In the genomic region with DNA sequence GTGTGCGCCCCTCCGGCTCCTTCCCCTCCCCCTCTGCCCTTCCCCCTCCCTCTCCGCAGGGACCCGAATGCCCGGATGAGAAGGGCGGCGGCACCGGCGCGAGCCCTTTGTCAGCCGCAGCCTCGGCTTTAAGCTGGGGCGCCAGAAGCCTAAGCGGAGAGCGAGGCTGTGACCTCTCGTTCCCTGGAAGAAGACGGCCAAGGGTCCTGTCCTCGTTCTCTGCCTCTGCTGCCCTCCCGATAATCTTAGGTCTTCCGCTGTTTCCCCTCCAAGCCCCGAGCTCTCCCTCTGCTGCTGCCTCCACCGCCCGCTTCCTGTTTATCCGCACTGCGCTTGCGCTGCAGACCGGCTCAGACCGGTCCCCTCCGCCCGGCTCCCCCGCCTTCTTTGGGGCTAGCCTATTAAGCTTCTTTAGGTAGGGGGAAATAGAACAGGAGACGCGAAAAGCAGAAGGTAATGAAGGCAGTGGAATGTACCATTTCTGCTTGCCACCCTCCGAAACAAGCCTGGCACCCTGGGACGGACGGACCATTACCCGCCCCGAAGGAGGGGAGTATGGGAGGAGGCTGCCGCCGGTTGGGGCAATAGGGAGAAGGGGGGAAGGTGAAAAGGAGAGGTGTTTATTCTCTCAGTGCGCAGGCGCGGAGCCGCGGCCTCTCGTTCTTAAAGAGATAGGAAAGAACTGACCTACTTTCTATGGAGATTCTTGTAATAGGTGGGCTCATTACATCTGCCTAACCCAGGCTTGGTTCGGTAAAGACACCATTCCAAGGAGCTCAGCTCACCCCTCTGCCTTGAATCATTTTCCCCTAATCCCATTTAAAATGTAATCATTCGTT, we compare ENCODE assay signal across 8 cellular contexts. TPM values are rescaled to one million over a fixed set of nuclear protein-coding genes. Genes with fewer than 3 reads are reported as not detected.
A peak's percentile ranks its signal among the peaks of the same experiment; 100 is the strongest.
DNase-seq lines count a peak whose midpoint lies in the region; ATAC-seq, FAIRE-seq and TF ChIP-seq lines count a peak whose summit lies in the region.

OGA (minus strand) TSS at position 326 of the 839 bp plus-strand sequence. CDS start 422 bp downstream, outside the sequence.

- H2AFZ ChIP-seq in astrocyte (ENCODE audit: low read depth, low read length): peak within 1 kb of the TSS; percentile 74

- no peak for TF ChIP-seq CTCF in astrocyte (IDR thresholded peaks at IDR 0.05; ENCODE audit: insufficient read depth, low read depth, low read length)
- TF ChIP-seq CTCF in uterus (IDR thresholded peaks at IDR 0.05): peak in 1 of 4 experiments; percentile 40

- no peaks in the 10 kb centered on the region for H3K27me3 ChIP-seq in astrocyte (ENCODE audit: insufficient read depth, low read length)
- H3K27me3 ChIP-seq in right cardiac atrium (ENCODE audit: control insufficient read depth, insufficient read depth): no peaks in the 10 kb centered on the region
- H3K27me3 ChIP-seq in uterus: no peaks in the 10 kb centered on the region

- H3K4me1 Mint-ChIP-seq in astrocyte (ENCODE audit: low read depth, unreplicated experiment): peaks cover 22% of the 10 kb centered on the region

- intact Hi-C loops in right cardiac atrium (cut with DNase I): no loop called here
- intact Hi-C loops in uterus (cut with DNase I; ENCODE audit: low total_unique reads): no loop called here

- H3K36me3 ChIP-seq in astrocyte (ENCODE audit: insufficient read depth, low read length) (no peaks in the 10 kb centered on the region), uterus (no peaks in the 10 kb centered on the region)

- H3K4me3 ChIP-seq in astrocyte (ENCODE audit: insufficient read depth, low read depth, low read length) (peak within 1 kb of the TSS; percentile 84), right cardiac atrium (ENCODE audit: low read length) (peak within 1 kb of the TSS; percentile 80), uterus (peak within 1 kb of the TSS; percentile 83 to 98)

- no peaks in the 10 kb centered on the region for H3K27me3 Mint-ChIP-seq in astrocyte (ENCODE audit: low read depth, unreplicated experiment)

- no peaks in the 10 kb centered on the region for H3K9me3 Mint-ChIP-seq in astrocyte (ENCODE audit: unreplicated experiment)

- TF ChIP-seq POLR2A in GM18505 (IDR thresholded peaks at IDR 0.05; ENCODE audit: borderline replicate concordance, extremely low read depth, insufficient read depth, insufficient read length) (peak; percentile 97), uterus (IDR thresholded peaks at IDR 0.05) (peak; percentile 98)

- WGBS in right cardiac atrium: under 1% methylated on average over 48 of the region's 48 CpGs

- H3K36me3 Mint-ChIP-seq in astrocyte (ENCODE audit: low read depth, unreplicated experiment): peaks cover 3% of the 10 kb centered on the region

- peak within 1 kb of the TSS; percentile 99 for H3K4me3 Mint-ChIP-seq in astrocyte (ENCODE audit: unreplicated experiment)

- peak within 1 kb of the TSS; percentile 97 for H3K27ac ChIP-seq in astrocyte (ENCODE audit: low read depth, low read length)
- H3K27ac ChIP-seq in right cardiac atrium (ENCODE audit: low read length): peak within 1 kb of the TSS; percentile 94
- H3K27ac ChIP-seq in uterus: peak within 1 kb of the TSS; percentile 87 to 95

- H4K20me1 ChIP-seq in astrocyte (ENCODE audit: insufficient read depth, low read length): peaks cover 48% of the 10 kb centered on the region

- peak; percentile 79 for FAIRE-seq in astrocyte (lab: Jason Lieb, UNC)

- H3K4me1 ChIP-seq in astrocyte (ENCODE audit: insufficient read depth, low read length) (peaks cover 18% of the 10 kb centered on the region), right cardiac atrium (ENCODE audit: control insufficient read depth, insufficient read depth, low read length) (peaks cover 11% of the 10 kb centered on the region), uterus (no peaks in the 10 kb centered on the region)

- peak within 1 kb of the TSS; percentile 99 for H3K9ac ChIP-seq in astrocyte (ENCODE audit: low read length)

- ATAC-seq in GM18505 (IDR thresholded peaks at IDR 0.05; ENCODE audit: unreplicated experiment) (peak; percentile 83), HG02973 (IDR thresholded peaks at IDR 0.05; ENCODE audit: unreplicated experiment) (peak; percentile 84), right cardiac atrium (peak; percentile 96)

- H3K27ac Mint-ChIP-seq in astrocyte (ENCODE audit: unreplicated experiment): peak within 1 kb of the TSS; percentile 98

- peak; percentile 95 for DNase-seq in NCI-H2029 (lab: John Stamatoyannopoulos, UW)
- DNase-seq in T-helper 22 cell (ENCODE audit: low read depth): peak; percentile 99
- peak; percentile 100 for DNase-seq in astrocyte (ENCODE audit: low read depth)
- peak; percentile 98 to 99 (median 99) for DNase-seq in right cardiac atrium
- DNase-seq in pulmonary artery endothelial cell (ENCODE audit: low read depth, low spot score): peak; percentile 100
- DNase-seq in uterus: peak; percentile 97 to 99

- H3K9me3 ChIP-seq in astrocyte (ENCODE audit: insufficient read depth, low read depth, low read length): no peaks in the 10 kb centered on the region
- no peaks in the 10 kb centered on the region for H3K9me3 ChIP-seq in right cardiac atrium (ENCODE audit: control insufficient read depth, low read length)
- H3K9me3 ChIP-seq in uterus: no peaks in the 10 kb centered on the region

- peak within 1 kb of the TSS; percentile 90 for H3K4me2 ChIP-seq in astrocyte (ENCODE audit: low read length)

- H3K79me2 ChIP-seq in astrocyte (ENCODE audit: insufficient read depth, low read length): peaks cover 49% of the 10 kb centered on the region

RNA-seq across cellular contexts. Expression of gene OGA, which starts in this region (rescaled TPM):
- total RNA-seq in astrocyte (106 and 119 TPM in 2 replicates), right cardiac atrium (10 to 100 TPM; 67.8 to 96.4 (median 85.4) TPM), pulmonary artery endothelial cell (80.0 and 84.5 TPM in 2 replicates), uterus (100 to 1,000 TPM in 3 of 4 donors, 10 to 100 TPM in 1; 63.5 to 181 (median 156) TPM)
- polyA plus RNA-seq in right cardiac atrium: 41.1 TPM

Comparison
In these comparisons a context has a peak if more than half of its experiments do, and no peak if none do; other contexts are left out.
1. Peak in every context shown above with its lines: DNase-seq, ATAC-seq, H3K4me3 ChIP-seq and H3K27ac ChIP-seq.